ENCODE assay signal across 1 cellular context in genomic region chr17:50920041-50920410, GRCh38.
TF ChIP-seq lines count a peak whose summit lies in the region.

No MANE protein-coding gene starts in this region.

TF ChIP-seq in WTC11, 78 proteins besides CTCF, POLR2A, EP300 and RAD21 (continued from another document):
- TF ChIP-seq STAT6 (CRISPR knock-in tag; conservative IDR thresholded peaks at IDR 0.05; ENCODE audit: low read depth) (no peak), SP1 (CRISPR knock-in tag; conservative IDR thresholded peaks at IDR 0.05) (no peak), AR (CRISPR knock-in tag; IDR thresholded peaks at IDR 0.05) (no peak), CBFB (CRISPR knock-in tag; IDR thresholded peaks at IDR 0.05; ENCODE audit: low read depth) (no peak), ESRRA (CRISPR knock-in tag; IDR thresholded peaks at IDR 0.05; ENCODE audit: borderline replicate concordance) (no peak), PRDM15 (CRISPR knock-in tag; IDR thresholded peaks at IDR 0.05) (no peak), ATF6 (CRISPR knock-in tag; IDR thresholded peaks at IDR 0.05) (no peak), E2F5 (CRISPR knock-in tag; IDR thresholded peaks at IDR 0.05) (no peak), SMAD3 (CRISPR knock-in tag; IDR thresholded peaks at IDR 0.05; ENCODE audit: borderline replicate concordance) (no peak), ZBTB21 (CRISPR knock-in tag; IDR thresholded peaks at IDR 0.05; ENCODE audit: borderline replicate concordance) (no peak), ZNF138 (CRISPR knock-in tag; conservative IDR thresholded peaks at IDR 0.05) (no peak)
TF ChIP-seq in WTC11: peak in this region for 0.
